21 cellular contexts compared by ENCODE assay signal in genomic region chr6:17919494-17919893, GRCh38.
"Had no signal": no experiment of that assay in that cellular context is flagged by ENCODE, and none has a peak within 500 bp of the region (broad histone marks: within the 10 kb centered on the region; RNA-seq: fewer than 3 reads in every experiment).

No MANE protein-coding gene starts in this region.

- DNase-seq: effector memory CD8-positive, alpha-beta T cell; glutamatergic neuron; lower lobe of right lung; occipital lobe; pancreas; sigmoid colon; stimulated activated CD4-positive, alpha-beta T cell treated with anti-CD3 and anti-CD28 coated beads, Interleukin-2, amount 100 ng/mL, for 24 hours; stimulated activated naive CD4-positive, alpha-beta T cell had no signal

- H3K4me2 ChIP-seq: hepatocyte had no signal

- ATAC-seq: effector memory CD8-positive, alpha-beta T cell; gastroesophageal sphincter; left lobe of liver; lower lobe of right lung; natural killer cell treated with Interleukin-12 subunit alpha and Interleukin-12 subunit beta and Interleukin-15 and Interleukin-18, amount 100 ng/mL, for 72 hours; pancreas had no signal

- H3K27ac Mint-ChIP-seq: effector memory CD8-positive, alpha-beta T cell; memory B cell; mesothelial cell of epicardium; natural killer cell treated with Interleukin-12 subunit alpha and Interleukin-12 subunit beta and Interleukin-15 and Interleukin-18, amount 100 ng/mL, for 72 hours; progenitor cell of endocrine pancreas; type B pancreatic cell had no signal

- H3K9me3 Mint-ChIP-seq: central memory CD8-positive, alpha-beta T cell; effector memory CD8-positive, alpha-beta T cell; memory B cell; mesothelial cell of epicardium; natural killer cell treated with Interleukin-12 subunit alpha and Interleukin-12 subunit beta and Interleukin-15 and Interleukin-18, amount 100 ng/mL, for 72 hours; type B pancreatic cell had no signal

- H3K36me3 Mint-ChIP-seq: mesothelial cell of epicardium; natural killer cell treated with Interleukin-12 subunit alpha and Interleukin-12 subunit beta and Interleukin-15 and Interleukin-18, amount 100 ng/mL, for 72 hours; type B pancreatic cell had no signal

- H3K4me1 ChIP-seq: pancreas had no signal

- H3K4me1 Mint-ChIP-seq: central memory CD8-positive, alpha-beta T cell had no signal

- H3K36me3 ChIP-seq: esophagus muscularis mucosa, gastroesophageal sphincter, lower lobe of right lung, pancreas, sigmoid colon had no signal

- H3K27me3 ChIP-seq: esophagus muscularis mucosa, gastroesophageal sphincter, hepatocyte, pancreas, sigmoid colon had no signal

- H3K4me3 ChIP-seq: esophagus muscularis mucosa, gastroesophageal sphincter, hepatocyte, lower lobe of right lung, pancreas, sigmoid colon, skin epidermis had no signal

- H3K4me3 Mint-ChIP-seq: central memory CD8-positive, alpha-beta T cell; effector memory CD8-positive, alpha-beta T cell; memory B cell; mesothelial cell of epicardium; natural killer cell treated with Interleukin-12 subunit alpha and Interleukin-12 subunit beta and Interleukin-15 and Interleukin-18, amount 100 ng/mL, for 72 hours; type B pancreatic cell had no signal

- H3K27ac ChIP-seq: epithelial cell of prostate, esophagus muscularis mucosa, gastroesophageal sphincter, hepatocyte, lower lobe of right lung, pancreas, sigmoid colon, skin epidermis had no signal

- H3K27me3 Mint-ChIP-seq: memory B cell, progenitor cell of endocrine pancreas, type B pancreatic cell had no signal

- H2AFZ ChIP-seq: hepatocyte had no signal

- FAIRE-seq: pancreas, urothelium cell line had no signal

- H3K9me3 ChIP-seq: esophagus muscularis mucosa, gastroesophageal sphincter, lower lobe of right lung, pancreas, sigmoid colon had no signal
